Comparison of ENCODE assay signal across 8 cellular contexts in the genomic region with DNA sequence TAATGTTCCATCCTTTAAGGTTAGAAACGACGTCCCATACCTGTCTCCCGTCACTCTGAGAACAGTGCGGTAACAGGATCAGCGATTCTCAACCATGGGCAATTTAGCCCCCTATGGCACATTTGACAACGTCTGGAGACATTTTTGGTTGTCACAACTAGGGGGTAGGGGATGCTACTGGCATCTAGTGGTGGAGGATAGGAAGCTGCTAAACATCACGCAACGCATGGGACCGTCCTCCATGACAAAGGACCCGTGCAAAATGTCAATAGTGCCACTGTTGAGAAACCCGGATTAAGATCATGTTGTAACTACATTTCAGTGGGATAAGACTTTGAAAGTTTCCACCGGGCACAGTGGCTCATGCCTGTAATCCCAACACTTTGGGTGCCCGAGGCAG. TPM values are rescaled to one million over a fixed set of nuclear protein-coding genes. Genes with fewer than 3 reads are reported as not detected.
DNase-seq lines count a peak whose midpoint lies in the region; ATAC-seq, FAIRE-seq and TF ChIP-seq lines count a peak whose summit lies in the region.

No MANE protein-coding gene starts in this region.

- H3F3A ChIP-seq in PC-9 (ENCODE audit: insufficient read depth, low read depth), result peaks cover 13% of the 10 kb centered on the region

- H3K4me1 Mint-ChIP-seq in activated CD8-positive, alpha-beta T cell treated with anti-CD3 and anti-CD28 coated beads, Interleukin-2, amount 10 ng/mL, durations not matched to agents 7 days and 5 days (ENCODE audit: low read depth), result peaks cover 11% of the 10 kb centered on the region

- peaks cover 18% of the 10 kb centered on the region for H3K36me3 Mint-ChIP-seq in activated CD8-positive, alpha-beta T cell treated with anti-CD3 and anti-CD28 coated beads, Interleukin-2, amount 10 ng/mL, durations not matched to agents 7 days and 5 days (ENCODE audit: low read depth)

- H3K36me3 ChIP-seq in keratinocyte (ENCODE audit: control insufficient read depth in 2 of 2, extremely low read depth in 1 of 2, insufficient read depth in 2 of 2, low read length in 2 of 2) (peaks cover 0 to 3% of the 10 kb centered on the region in 2 experiments), PC-9 (ENCODE audit: low read depth) (0 out of 2 replicates have a peak, but pooled peaks cover 5% of the 10 kb centered on the region)

- CTCF ChIA-PET in activated CD8-positive, alpha-beta T cell treated with anti-CD3 and anti-CD28 coated beads, Interleukin-2, amount 10 ng/mL, durations not matched to agents 7 days and 5 days (lab: Charles Lee), result interaction anchor here (1.6 to 4.2 kb wide), 2 partner anchors 13 to 80 kb away, joined by 13 to 25 read pairs; no protein-coding TSS in a partner anchor
- CTCF ChIA-PET in PC-9 (lab: Charles Lee), result no interaction called here

- POLR2A ChIA-PET in activated CD8-positive, alpha-beta T cell treated with anti-CD3 and anti-CD28 coated beads, Interleukin-2, amount 10 ng/mL, durations not matched to agents 7 days and 5 days (lab: Charles Lee), result interaction anchor here (1.2 kb wide), 1 partner anchor 289 kb away, joined by 4 read pairs; the partner anchor contains the start of gene INSIG1
- POLR2A ChIA-PET in PC-9 (lab: Charles Lee; ENCODE audit: unreplicated experiment), result no interaction called here

- H3K27me3 Mint-ChIP-seq in activated CD8-positive, alpha-beta T cell treated with anti-CD3 and anti-CD28 coated beads, Interleukin-2, amount 10 ng/mL, durations not matched to agents 7 days and 5 days (ENCODE audit: low read depth), result peaks cover 2% of the 10 kb centered on the region

- ATAC-seq in activated CD8-positive, alpha-beta T cell treated with anti-CD3 and anti-CD28 coated beads, Interleukin-2, amount 10 ng/mL, durations not matched to agents 7 days and 5 days, result no peak
- ATAC-seq in GM19455 (IDR thresholded peaks at IDR 0.05; ENCODE audit: unreplicated experiment), result no peak
- ATAC-seq in GM18867 (IDR thresholded peaks at IDR 0.05; ENCODE audit: unreplicated experiment), result no peak

- BruUV-seq in PC-9 (replicated peaks; lab: Mats Ljungman, UMichigan), result no TSS peak

- H3K4me2 ChIP-seq in keratinocyte (ENCODE audit: control insufficient read depth, extremely low read depth, insufficient read depth, low read depth, low read length) (no peak overlapping the region), PC-9 (no peak overlapping the region)

- dilution Hi-C loops in keratinocyte (cut with MboI; ENCODE audit: extremely low pct_ligation_motif_present, low sequenced_read_pairs), result no loop called here

- no peak overlapping the region for H3K27ac Mint-ChIP-seq in activated CD8-positive, alpha-beta T cell treated with anti-CD3 and anti-CD28 coated beads, Interleukin-2, amount 10 ng/mL, durations not matched to agents 7 days and 5 days

- no peak overlapping the region for H3K9ac ChIP-seq in keratinocyte (ENCODE audit: control insufficient read depth, extremely low read depth, insufficient read depth, low read length)

- H3K9me3 Mint-ChIP-seq in activated CD8-positive, alpha-beta T cell treated with anti-CD3 and anti-CD28 coated beads, Interleukin-2, amount 10 ng/mL, durations not matched to agents 7 days and 5 days (ENCODE audit: insufficient read depth), result no peaks in the 10 kb centered on the region

- DNase-seq in CD1c-positive myeloid dendritic cell (ENCODE audit: extremely low spot score) (peak; percentile 23), HuH-7 (ENCODE audit: low spot score) (peak; percentile 51), keratinocyte (ENCODE audit: low read depth, low spot score) (no peak), AG20443 (ENCODE audit: low spot score) (no peak), PC-9 (no peak)
- peak; percentile 39 for DNase-seq in activated CD8-positive, alpha-beta T cell treated with anti-CD3 and anti-CD28 coated beads, Interleukin-2, amount 10 ng/mL, durations not matched to agents 7 days and 5 days

- H3K9me1 ChIP-seq in keratinocyte (ENCODE audit: control insufficient read depth, extremely low read depth, insufficient read depth, low read length), result no peaks in the 10 kb centered on the region

- H3K9me2 ChIP-seq in PC-9 (ENCODE audit: insufficient read depth), result no peaks in the 10 kb centered on the region

- TF ChIP-seq CTCF in keratinocyte (optimal IDR thresholded peaks at IDR 0.05 in 1 of 3, IDR thresholded peaks at IDR 0.05 in 1 of 3, conservative IDR thresholded peaks at IDR 0.05 in 1 of 3; ENCODE audit: extremely low read depth in 1 of 3, insufficient read depth in 2 of 3, low read length in 3 of 3), result peak; percentile 12 to 44 (median 14)
- no peak for TF ChIP-seq CTCF in PC-9 (conservative IDR thresholded peaks at IDR 0.05)

- H3K27me3 ChIP-seq in keratinocyte (ENCODE audit: control insufficient read depth, extremely low read depth, insufficient read depth, low read length) (no peaks in the 10 kb centered on the region), PC-9 (ENCODE audit: insufficient read depth, low read depth) (peaks cover 10% of the 10 kb centered on the region; the same call in 1 of the 2 replicates)

- no peak overlapping the region for H3K4me3 ChIP-seq in keratinocyte (ENCODE audit: control insufficient read depth in 2 of 3, extremely low read depth in 1 of 3, insufficient read depth in 2 of 3, low read depth in 1 of 3, low read length in 3 of 3)
- no peak overlapping the region for H3K4me3 ChIP-seq in PC-9

- FAIRE-seq in keratinocyte (lab: Jason Lieb, UNC), result no peak

- H3K9me3 ChIP-seq in keratinocyte (ENCODE audit: control insufficient read depth, low read depth, low read length) (no peaks in the 10 kb centered on the region), PC-9 (ENCODE audit: insufficient read depth, low read depth) (no peaks in the 10 kb centered on the region)

- H3K27ac ChIP-seq in keratinocyte (ENCODE audit: control insufficient read depth, insufficient read depth, low read length) (no peak overlapping the region), PC-9 (no peak overlapping the region)

- intact Hi-C loops in PC-9 (cut with micrococcal nuclease; ENCODE audit: unreplicated experiment), result no loop called here

- no peak overlapping the region for H3K4me3 Mint-ChIP-seq in activated CD8-positive, alpha-beta T cell treated with anti-CD3 and anti-CD28 coated beads, Interleukin-2, amount 10 ng/mL, durations not matched to agents 7 days and 5 days

- H2AFZ ChIP-seq in keratinocyte (ENCODE audit: control insufficient read depth, low read length) (no peak overlapping the region), PC-9 (no peak overlapping the region)

- no peaks in the 10 kb centered on the region for H4K20me1 ChIP-seq in keratinocyte (ENCODE audit: control insufficient read depth, extremely low read depth, insufficient read depth, low read length)
- no peaks in the 10 kb centered on the region for H4K20me1 ChIP-seq in PC-9 (ENCODE audit: insufficient read depth)

- H3K79me2 ChIP-seq in keratinocyte (ENCODE audit: control insufficient read depth, insufficient read depth, low read length) (peaks cover 16% of the 10 kb centered on the region), PC-9 (ENCODE audit: low read depth) (peaks cover 23% of the 10 kb centered on the region)

- H3K4me1 ChIP-seq in keratinocyte (ENCODE audit: control insufficient read depth, extremely low read depth, insufficient read depth, low read length) (peaks cover 7% of the 10 kb centered on the region), PC-9 (replicated peaks; ENCODE audit: insufficient read depth) (peaks cover 12% of the 10 kb centered on the region)

RNA-seq across cellular contexts. Expression of gene PAXIP1, which starts 5.0 kb away (rescaled TPM):
- 10 to 100 TPM; 33.2 to 34.5 TPM for total RNA-seq in activated CD8-positive, alpha-beta T cell treated with anti-CD3 and anti-CD28 coated beads, Interleukin-2, amount 10 ng/mL, durations not matched to agents 7 days and 5 days
- polyA plus RNA-seq in keratinocyte, result 7.4 to 9.9 TPM (median 9.4 TPM) in 3 replicates
- polyA plus RNA-seq in keratinocyte (2011; ENCODE audit: low read depth), result 6.4 TPM
- 6.0 and 6.8 TPM in 2 replicates for polyA plus RNA-seq in keratinocyte (2011; cell fraction: cytosol; rRNA removed)
- polyA plus RNA-seq in keratinocyte (2011; cell fraction: nucleus; rRNA removed), result 18.0 and 18.9 TPM in 2 replicates
- 6.3 and 8.0 TPM in 2 replicates for polyA plus RNA-seq in keratinocyte (2012; ENCODE audit: low replicate concordance)
- polyA minus RNA-seq in keratinocyte, result 5.2 to 8.2 TPM (median 5.8 TPM) in 3 replicates
- polyA minus RNA-seq in keratinocyte (2011; cell fraction: cytosol; rRNA and poly(A)+ RNA removed), result 2.5 TPM
- polyA minus RNA-seq in keratinocyte (2011; cell fraction: nucleus; rRNA and poly(A)+ RNA removed), result 4.6 and 7.8 TPM in 2 replicates
- total RNA-seq in PC-9 (2021), result 14.1 and 18.8 TPM in 2 replicates

Comparison
In these comparisons a context has a peak if more than half of its experiments do, and no peak if none do; other contexts are left out.
1. DNase-seq: peak in CD1c-positive myeloid dendritic cell (single experiment), HuH-7 (single experiment) and activated CD8-positive, alpha-beta T cell treated with anti-CD3 and anti-CD28 coated beads, Interleukin-2, amount 10 ng/mL, durations not matched to agents 7 days and 5 days (single experiment); none in keratinocyte (single experiment), AG20443 (single experiment) and PC-9 (0 of 2).